In the genomic region with DNA sequence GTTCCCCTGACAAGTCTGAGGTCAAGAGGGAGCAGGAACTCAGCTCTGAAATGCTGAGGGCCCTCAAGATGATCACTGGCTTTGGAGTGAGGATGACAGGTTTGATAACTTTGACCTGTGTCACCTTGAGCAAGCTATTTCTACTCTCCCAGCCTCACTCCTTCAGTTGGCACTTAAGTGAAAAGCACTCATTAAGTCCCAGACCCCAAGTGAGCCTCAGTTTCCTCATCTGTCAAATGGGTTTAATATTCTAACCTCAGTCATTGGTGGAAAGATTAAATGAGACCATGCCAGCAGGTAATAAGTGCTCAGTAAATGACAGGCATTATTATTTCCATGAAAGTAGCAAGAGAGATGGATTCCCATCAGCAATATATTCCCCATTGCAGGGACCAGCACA, we compare ENCODE assay signal across 21 cellular contexts. TPM values are rescaled to one million over a fixed set of nuclear protein-coding genes. Genes with fewer than 3 reads are reported as not detected.
DNase-seq lines count a peak whose midpoint lies in the region; ATAC-seq, FAIRE-seq and TF ChIP-seq lines count a peak whose summit lies in the region.
"Had no signal": no experiment of that assay in that cellular context is flagged by ENCODE, and none has a peak within 500 bp of the region (broad histone marks: within the 10 kb centered on the region; RNA-seq: fewer than 3 reads in every experiment).

No MANE protein-coding gene starts in this region.

- TF ChIP-seq EP300 in HepG2 (IDR thresholded peaks at IDR 0.05; ENCODE audit: low read depth in 2 of 2, low read length in 2 of 2) = no peak
- TF ChIP-seq EP300 in HepG2 (CRISPR knock-in tag; IDR thresholded peaks at IDR 0.05; ENCODE audit: borderline replicate concordance) = no peak

- H3K79me2 ChIP-seq in HepG2 (ENCODE audit: insufficient read depth, low read length) = no peaks in the 10 kb centered on the region

- BruUV-seq in HepG2 (replicated peaks; lab: Mats Ljungman, UMichigan) = no TSS peak

- H3K4me2 ChIP-seq in HepG2 (ENCODE audit: low read depth, low read length) = no peak overlapping the region
- H3K4me2 ChIP-seq: GM23338 had no signal

- H3K9me3 ChIP-seq in HepG2 (ENCODE audit: low read length) (no peaks in the 10 kb centered on the region), right lobe of liver (no peaks in the 10 kb centered on the region)

- no peaks in the 10 kb centered on the region for H3K9me3 Mint-ChIP-seq in osteocyte (ENCODE audit: unreplicated experiment)
- H3K9me3 Mint-ChIP-seq: CD4-positive, alpha-beta memory T cell; H9; HFFc6 had no signal

- H3K4me3 ChIP-seq in HepG2 (replicated peaks in 1 of 3; ENCODE audit: insufficient read depth in 1 of 3, low read depth in 2 of 3, low read length in 3 of 3) = no peak overlapping the region
- H3K4me3 ChIP-seq in right lobe of liver = no peak overlapping the region
- H3K4me3 ChIP-seq: GM23338 had no signal

- in situ Hi-C loops in HepG2 (cut with HindIII; ENCODE audit: extremely low pct_ligation_motif_present, low pct_unique_long_range_greater_than_20kb) = no loop called here

- no peak overlapping the region for H2AFZ ChIP-seq in HepG2 (ENCODE audit: low read length)
- H2AFZ ChIP-seq: GM23338 had no signal

- H3K4me1 Mint-ChIP-seq in osteocyte (ENCODE audit: unreplicated experiment) = peaks cover 6% of the 10 kb centered on the region

- no peaks in the 10 kb centered on the region for H4K20me1 ChIP-seq in HepG2 (ENCODE audit: insufficient read depth, low read length)

- no peak for DNase-seq in HepG2 (ENCODE audit: low spot score)
- DNase-seq in right lobe of liver = no peak
- DNase-seq in mesenteric fat pad (ENCODE audit: low spot score) = peak; percentile 6
- DNase-seq in osteocyte (ENCODE audit: extremely low spot score, unreplicated experiment) = peak; percentile 2
- DNase-seq in activated effector memory CD4-positive, alpha-beta T cell treated with Interleukin-2 at 50 U/mL for 16 hours = no peak
- DNase-seq in HK-2 (ENCODE audit: unreplicated experiment) = no peak
- DNase-seq: C1 segment of cervical spinal cord; Calu3; CD4-positive, alpha-beta memory T cell; COR-L47; DND-41; H9; HFFc6 had no signal

- H3K4me3 Mint-ChIP-seq in osteocyte (ENCODE audit: unreplicated experiment) = no peak overlapping the region
- H3K4me3 Mint-ChIP-seq: CD4-positive, alpha-beta memory T cell; GM23338; H9; HFFc6 had no signal

- H3K36me3 ChIP-seq in HepG2 (replicated peaks in 1 of 2; ENCODE audit: control insufficient read depth in 1 of 2, insufficient read depth in 2 of 2, low read length in 2 of 2) (peaks cover 10 to 16% of the 10 kb centered on the region in 2 experiments), right lobe of liver (no peaks in the 10 kb centered on the region)

- intact Hi-C loops in HepG2 (cut with micrococcal nuclease; ENCODE audit: unreplicated experiment) (no loop called here), right lobe of liver (cut with DNase I) (loop anchor here in 1 of 2 donors (10.0 kb wide), 1 partner anchor 57 kb away; no protein-coding TSS in a partner anchor)

- TF ChIP-seq POLR2A in HepG2 (IDR thresholded peaks at IDR 0.05; ENCODE audit: insufficient read depth in 1 of 2, low read depth in 2 of 2, low read length in 2 of 2) (no peak), right lobe of liver (IDR thresholded peaks at IDR 0.05) (no peak)

- H3K4me1 ChIP-seq in HepG2 (ENCODE audit: insufficient read depth, low read length) = peaks cover 3% of the 10 kb centered on the region
- peaks cover 0 to 7% (median 2%) of the 10 kb centered on the region in 4 donors for H3K4me1 ChIP-seq in right lobe of liver

- peaks cover 2% of the 10 kb centered on the region for H3K27me3 Mint-ChIP-seq in osteocyte (ENCODE audit: unreplicated experiment)

- CTCF ChIA-PET in HepG2 (lab: Yijun Ruan, JAX; ENCODE audit: low intra/inter-chr PET ratio, low total read pairs) = no interaction called here

- H3K27me3 ChIP-seq in HepG2 (ENCODE audit: control insufficient read depth in 1 of 2, insufficient read depth in 2 of 2, low read length in 2 of 2) (peaks cover 3 to 9% of the 10 kb centered on the region in 2 experiments; a peak in 3 of 5 replicates), right lobe of liver (no peaks in the 10 kb centered on the region)

- H3K36me3 Mint-ChIP-seq in osteocyte (ENCODE audit: unreplicated experiment) = peaks cover 7% of the 10 kb centered on the region

- no peak for TF ChIP-seq RAD21 in HepG2 (CRISPR knock-in tag; IDR thresholded peaks at IDR 0.05)

- H3K27ac ChIP-seq in HepG2 (ENCODE audit: extremely low read length, insufficient read depth, low read length) = no peak overlapping the region
- H3K27ac ChIP-seq in right lobe of liver = no peak overlapping the region

- H3K9ac ChIP-seq in HepG2 (ENCODE audit: insufficient read depth, low read depth, low read length) = no peak overlapping the region

- POLR2A ChIA-PET in HepG2 (lab: Yijun Ruan, JAX) = interaction anchor here (0.7 kb wide), 1 partner anchor 76 kb away, joined by 3 read pairs; a partner anchor contains a TSS

- peak; percentile 36 for FAIRE-seq in HepG2 (lab: Jason Lieb, UNC)
- FAIRE-seq: G401.6, GM12892 had no signal

- no peak for ATAC-seq in HepG2
- ATAC-seq in right lobe of liver = no peak
- ATAC-seq: GM23338, HCT116 had no signal

- no peak overlapping the region for H3K27ac Mint-ChIP-seq in osteocyte (ENCODE audit: unreplicated experiment)
- H3K27ac Mint-ChIP-seq: GM23338, H9, HFFc6 had no signal

- no peak for TF ChIP-seq CTCF in HepG2 (CRISPR knock-in tag; IDR thresholded peaks at IDR 0.05)
- TF ChIP-seq CTCF in right lobe of liver (IDR thresholded peaks at IDR 0.05) = no peak
- no peak for TF ChIP-seq CTCF in osteocyte (IDR thresholded peaks at IDR 0.05)

RNA-seq across cellular contexts. Expression of a gene that starts 14.0 kb away (rescaled TPM):
- total RNA-seq in HepG2 (2016; rRNA removed; fragmentation: Illumina TruSeq; extraction: Trizol) (not detected in 2 replicates), right lobe of liver (under 1 TPM in 3 of 6 experiments, not detected in 3; 0.30 to 0.35 (median 0.31) TPM), mesenteric fat pad (1.5 TPM), osteocyte (not detected in 2 replicates)
- not detected in 2 replicates for total RNA-seq in HepG2 (2016; cell fraction: cytosol; rRNA removed; fragmentation: Illumina TruSeq; extraction: Trizol; ENCODE audit: low read depth)
- not detected in 2 replicates for total RNA-seq in HepG2 (2016; cell fraction: insoluble cytoplasmic fraction; rRNA removed; fragmentation: Illumina TruSeq; extraction: Trizol)
- not detected in 2 replicates for total RNA-seq in HepG2 (2016; cell fraction: membrane; rRNA removed; fragmentation: Illumina TruSeq; extraction: Trizol)
- not detected in 2 replicates for total RNA-seq in HepG2 (2016; cell fraction: nucleus; rRNA removed; fragmentation: Illumina TruSeq; extraction: Trizol)
- polyA plus RNA-seq in HepG2 (2011; rRNA removed) = not detected in 2 replicates
- polyA plus RNA-seq in HepG2 (2011; cell fraction: cytosol; rRNA removed) = not detected in 2 replicates
- polyA plus RNA-seq in HepG2 (2011; cell fraction: nucleus; rRNA removed) = not detected in 2 replicates
- polyA plus RNA-seq in HepG2 (2012) = not detected in 2 replicates
- polyA plus RNA-seq in HepG2 (2016; cell fraction: cytosol; fragmentation: Illumina TruSeq; extraction: Trizol; ENCODE audit: low read depth) = not detected in 2 replicates
- polyA plus RNA-seq in HepG2 (2016; cell fraction: insoluble cytoplasmic fraction; fragmentation: Illumina TruSeq; extraction: Trizol; ENCODE audit: low read depth) = not detected in 2 replicates
- polyA plus RNA-seq in HepG2 (2016; cell fraction: membrane; fragmentation: Illumina TruSeq; extraction: Trizol; ENCODE audit: low read depth) = not detected in 2 replicates
- not detected in 2 replicates for polyA plus RNA-seq in HepG2 (2016; cell fraction: nucleus; fragmentation: Illumina TruSeq; extraction: Trizol; ENCODE audit: insufficient read depth, low read depth)
- polyA minus RNA-seq in HepG2 (2011; rRNA and poly(A)+ RNA removed; ENCODE audit: low replicate concordance) = not detected in 2 replicates
- polyA minus RNA-seq in HepG2 (2011; cell fraction: cytosol; rRNA and poly(A)+ RNA removed) = not detected in 2 replicates
- polyA minus RNA-seq in HepG2 (2011; cell fraction: nucleus; rRNA and poly(A)+ RNA removed) = not detected in 2 replicates
- total RNA-seq: A172; A673; Calu3; CD4-positive, alpha-beta memory T cell; GM23338; H4; H9; HFFc6 had no signal
- polyA plus RNA-seq: BJ; CD4-positive, alpha-beta memory T cell; GM23338 had no signal

RNA-seq across cellular contexts. Expression of a gene that starts 19.0 kb away (rescaled TPM):
- total RNA-seq in HepG2 (2016; rRNA removed; fragmentation: Illumina TruSeq; extraction: Trizol) (3.8 and 4.7 TPM in 2 replicates), right lobe of liver (1 to 10 TPM in 4 of 6 experiments, under 1 TPM in 2; 0.62 to 2.5 (median 1.8) TPM), mesenteric fat pad (5.0 TPM), osteocyte (17.6 and 19.9 TPM in 2 replicates)
- total RNA-seq in HepG2 (2016; cell fraction: cytosol; rRNA removed; fragmentation: Illumina TruSeq; extraction: Trizol; ENCODE audit: low read depth) = 0.51 and 1.3 TPM in 2 replicates
- total RNA-seq in HepG2 (2016; cell fraction: insoluble cytoplasmic fraction; rRNA removed; fragmentation: Illumina TruSeq; extraction: Trizol) = 3.1 and 5.0 TPM in 2 replicates
- total RNA-seq in HepG2 (2016; cell fraction: membrane; rRNA removed; fragmentation: Illumina TruSeq; extraction: Trizol) = 2.0 and 2.7 TPM in 2 replicates
- total RNA-seq in HepG2 (2016; cell fraction: nucleus; rRNA removed; fragmentation: Illumina TruSeq; extraction: Trizol) = 9.9 and 10.7 TPM in 2 replicates
- 18.2 and 20.6 TPM in 2 replicates for polyA plus RNA-seq in HepG2 (2011; rRNA removed)
- polyA plus RNA-seq in HepG2 (2011; cell fraction: cytosol; rRNA removed) = 10.7 and 11.6 TPM in 2 replicates
- 25.9 and 27.9 TPM in 2 replicates for polyA plus RNA-seq in HepG2 (2011; cell fraction: nucleus; rRNA removed)
- 17.5 and 20.7 TPM in 2 replicates for polyA plus RNA-seq in HepG2 (2012)
- 4.3 and 5.1 TPM in 2 replicates for polyA plus RNA-seq in HepG2 (2016; cell fraction: cytosol; fragmentation: Illumina TruSeq; extraction: Trizol; ENCODE audit: low read depth)
- polyA plus RNA-seq in HepG2 (2016; cell fraction: insoluble cytoplasmic fraction; fragmentation: Illumina TruSeq; extraction: Trizol; ENCODE audit: low read depth) = 13.8 and 15.5 TPM in 2 replicates
- polyA plus RNA-seq in HepG2 (2016; cell fraction: membrane; fragmentation: Illumina TruSeq; extraction: Trizol; ENCODE audit: low read depth) = 7.8 and 8.1 TPM in 2 replicates
- 37.7 and 37.8 TPM in 2 replicates for polyA plus RNA-seq in HepG2 (2016; cell fraction: nucleus; fragmentation: Illumina TruSeq; extraction: Trizol; ENCODE audit: insufficient read depth, low read depth)
- 1.7 and 6.2 TPM in 2 replicates for polyA minus RNA-seq in HepG2 (2011; rRNA and poly(A)+ RNA removed; ENCODE audit: low replicate concordance)
- polyA minus RNA-seq in HepG2 (2011; cell fraction: cytosol; rRNA and poly(A)+ RNA removed) = 2.8 and 3.7 TPM in 2 replicates
- 16.1 and 18.5 TPM in 2 replicates for polyA minus RNA-seq in HepG2 (2011; cell fraction: nucleus; rRNA and poly(A)+ RNA removed)

RNA-seq across cellular contexts. Expression of a gene that starts 25.8 kb away (rescaled TPM):
- total RNA-seq in HepG2 (2016; rRNA removed; fragmentation: Illumina TruSeq; extraction: Trizol) = 56.2 and 63.0 TPM in 2 replicates
- total RNA-seq in HepG2 (2016; cell fraction: cytosol; rRNA removed; fragmentation: Illumina TruSeq; extraction: Trizol; ENCODE audit: low read depth) = 12.1 and 12.3 TPM in 2 replicates
- 49.2 and 64.0 TPM in 2 replicates for total RNA-seq in HepG2 (2016; cell fraction: insoluble cytoplasmic fraction; rRNA removed; fragmentation: Illumina TruSeq; extraction: Trizol)
- 45.3 and 47.4 TPM in 2 replicates for total RNA-seq in HepG2 (2016; cell fraction: membrane; rRNA removed; fragmentation: Illumina TruSeq; extraction: Trizol)
- total RNA-seq in HepG2 (2016; cell fraction: nucleus; rRNA removed; fragmentation: Illumina TruSeq; extraction: Trizol) = 28.6 and 30.4 TPM in 2 replicates
- 43.8 and 46.6 TPM in 2 replicates for polyA plus RNA-seq in HepG2 (2011; rRNA removed)
- polyA plus RNA-seq in HepG2 (2011; cell fraction: cytosol; rRNA removed) = 44.4 and 45.0 TPM in 2 replicates
- 21.2 and 22.1 TPM in 2 replicates for polyA plus RNA-seq in HepG2 (2011; cell fraction: nucleus; rRNA removed)
- polyA plus RNA-seq in HepG2 (2012) = 37.3 and 43.5 TPM in 2 replicates
- 8.1 and 9.0 TPM in 2 replicates for polyA plus RNA-seq in HepG2 (2016; cell fraction: cytosol; fragmentation: Illumina TruSeq; extraction: Trizol; ENCODE audit: low read depth)
- 75.7 and 81.5 TPM in 2 replicates for polyA plus RNA-seq in HepG2 (2016; cell fraction: insoluble cytoplasmic fraction; fragmentation: Illumina TruSeq; extraction: Trizol; ENCODE audit: low read depth)
- polyA plus RNA-seq in HepG2 (2016; cell fraction: membrane; fragmentation: Illumina TruSeq; extraction: Trizol; ENCODE audit: low read depth) = 37.6 and 38.3 TPM in 2 replicates
- 57.9 and 60.5 TPM in 2 replicates for polyA plus RNA-seq in HepG2 (2016; cell fraction: nucleus; fragmentation: Illumina TruSeq; extraction: Trizol; ENCODE audit: insufficient read depth, low read depth)
- polyA minus RNA-seq in HepG2 (2011; rRNA and poly(A)+ RNA removed; ENCODE audit: low replicate concordance) = 9.3 and 53.1 TPM in 2 replicates
- polyA minus RNA-seq in HepG2 (2011; cell fraction: cytosol; rRNA and poly(A)+ RNA removed) = 31.3 and 34.6 TPM in 2 replicates
- 16.1 and 17.3 TPM in 2 replicates for polyA minus RNA-seq in HepG2 (2011; cell fraction: nucleus; rRNA and poly(A)+ RNA removed)
- total RNA-seq in right lobe of liver = 1 to 10 TPM; 4.2 to 7.5 (median 5.9) TPM
- 9.1 TPM for total RNA-seq in mesenteric fat pad
- 22.4 and 22.7 TPM in 2 replicates for total RNA-seq in osteocyte

RNA-seq across cellular contexts. Expression of a gene that starts 44.5 kb away (rescaled TPM):
- total RNA-seq in HepG2 (2016; rRNA removed; fragmentation: Illumina TruSeq; extraction: Trizol) (not detected in 2 replicates), right lobe of liver (not detected), mesenteric fat pad (not detected), osteocyte (not detected in 2 replicates)
- total RNA-seq in HepG2 (2016; cell fraction: cytosol; rRNA removed; fragmentation: Illumina TruSeq; extraction: Trizol; ENCODE audit: low read depth) = not detected in 2 replicates
- not detected in 2 replicates for total RNA-seq in HepG2 (2016; cell fraction: insoluble cytoplasmic fraction; rRNA removed; fragmentation: Illumina TruSeq; extraction: Trizol)
- not detected in 2 replicates for total RNA-seq in HepG2 (2016; cell fraction: membrane; rRNA removed; fragmentation: Illumina TruSeq; extraction: Trizol)
- total RNA-seq in HepG2 (2016; cell fraction: nucleus; rRNA removed; fragmentation: Illumina TruSeq; extraction: Trizol) = not detected in 2 replicates
- polyA plus RNA-seq in HepG2 (2011; rRNA removed) = not detected in 2 replicates
- not detected in 2 replicates for polyA plus RNA-seq in HepG2 (2011; cell fraction: cytosol; rRNA removed)
- polyA plus RNA-seq in HepG2 (2011; cell fraction: nucleus; rRNA removed) = not detected in 2 replicates
- not detected in 2 replicates for polyA plus RNA-seq in HepG2 (2012)
- polyA plus RNA-seq in HepG2 (2016; cell fraction: cytosol; fragmentation: Illumina TruSeq; extraction: Trizol; ENCODE audit: low read depth) = not detected in 2 replicates
- polyA plus RNA-seq in HepG2 (2016; cell fraction: insoluble cytoplasmic fraction; fragmentation: Illumina TruSeq; extraction: Trizol; ENCODE audit: low read depth) = not detected in 2 replicates
- not detected in 2 replicates for polyA plus RNA-seq in HepG2 (2016; cell fraction: membrane; fragmentation: Illumina TruSeq; extraction: Trizol; ENCODE audit: low read depth)
- not detected in 2 replicates for polyA plus RNA-seq in HepG2 (2016; cell fraction: nucleus; fragmentation: Illumina TruSeq; extraction: Trizol; ENCODE audit: insufficient read depth, low read depth)
- not detected in 2 replicates for polyA minus RNA-seq in HepG2 (2011; rRNA and poly(A)+ RNA removed; ENCODE audit: low replicate concordance)
- not detected in 2 replicates for polyA minus RNA-seq in HepG2 (2011; cell fraction: cytosol; rRNA and poly(A)+ RNA removed)
- not detected in 2 replicates for polyA minus RNA-seq in HepG2 (2011; cell fraction: nucleus; rRNA and poly(A)+ RNA removed)
- total RNA-seq: A172; A673; Calu3; CD4-positive, alpha-beta memory T cell; GM23338; H4; H9; HFFc6 had no signal
- polyA plus RNA-seq: BJ; CD4-positive, alpha-beta memory T cell; GM23338 had no signal

RNA-seq across cellular contexts. Expression of a gene that starts 53.8 kb away (rescaled TPM):
- 12.1 and 18.7 TPM in 2 replicates for total RNA-seq in HepG2 (2016; rRNA removed; fragmentation: Illumina TruSeq; extraction: Trizol)
- total RNA-seq in HepG2 (2016; cell fraction: cytosol; rRNA removed; fragmentation: Illumina TruSeq; extraction: Trizol; ENCODE audit: low read depth) = 5.2 and 6.4 TPM in 2 replicates
- total RNA-seq in HepG2 (2016; cell fraction: insoluble cytoplasmic fraction; rRNA removed; fragmentation: Illumina TruSeq; extraction: Trizol) = 10.8 and 18.0 TPM in 2 replicates
- total RNA-seq in HepG2 (2016; cell fraction: membrane; rRNA removed; fragmentation: Illumina TruSeq; extraction: Trizol) = 19.3 and 22.7 TPM in 2 replicates
- total RNA-seq in HepG2 (2016; cell fraction: nucleus; rRNA removed; fragmentation: Illumina TruSeq; extraction: Trizol) = 14.7 and 17.3 TPM in 2 replicates
- polyA plus RNA-seq in HepG2 (2011; rRNA removed) = 10.0 and 11.5 TPM in 2 replicates
- 5.9 and 7.7 TPM in 2 replicates for polyA plus RNA-seq in HepG2 (2011; cell fraction: cytosol; rRNA removed)
- polyA plus RNA-seq in HepG2 (2011; cell fraction: nucleus; rRNA removed) = 33.8 and 40.6 TPM in 2 replicates
- polyA plus RNA-seq in HepG2 (2012) = 33.1 and 35.1 TPM in 2 replicates
- 9.1 and 11.5 TPM in 2 replicates for polyA plus RNA-seq in HepG2 (2016; cell fraction: cytosol; fragmentation: Illumina TruSeq; extraction: Trizol; ENCODE audit: low read depth)
- polyA plus RNA-seq in HepG2 (2016; cell fraction: insoluble cytoplasmic fraction; fragmentation: Illumina TruSeq; extraction: Trizol; ENCODE audit: low read depth) = 37.4 and 47.0 TPM in 2 replicates
- polyA plus RNA-seq in HepG2 (2016; cell fraction: membrane; fragmentation: Illumina TruSeq; extraction: Trizol; ENCODE audit: low read depth) = 35.3 and 38.7 TPM in 2 replicates
- polyA plus RNA-seq in HepG2 (2016; cell fraction: nucleus; fragmentation: Illumina TruSeq; extraction: Trizol; ENCODE audit: insufficient read depth, low read depth) = 63.1 and 67.8 TPM in 2 replicates
- polyA minus RNA-seq in HepG2 (2011; rRNA and poly(A)+ RNA removed; ENCODE audit: low replicate concordance) = 2.4 and 12.0 TPM in 2 replicates
- 11.2 and 12.0 TPM in 2 replicates for polyA minus RNA-seq in HepG2 (2011; cell fraction: cytosol; rRNA and poly(A)+ RNA removed)
- 9.6 and 12.7 TPM in 2 replicates for polyA minus RNA-seq in HepG2 (2011; cell fraction: nucleus; rRNA and poly(A)+ RNA removed)
- 1 to 10 TPM; 3.6 to 6.4 (median 4.6) TPM for total RNA-seq in right lobe of liver
- 8.5 TPM for total RNA-seq in mesenteric fat pad
- total RNA-seq in osteocyte = 30.8 and 31.7 TPM in 2 replicates

Comparison
In these comparisons a context has a peak if more than half of its experiments do, and no peak if none do; other contexts are left out.
1. DNase-seq: peak in mesenteric fat pad (single experiment) and osteocyte (single experiment); none in HepG2 (single experiment), right lobe of liver (0 of 3), activated effector memory CD4-positive, alpha-beta T cell treated with Interleukin-2 at 50 U/mL for 16 hours (single experiment) and HK-2 (single experiment).